In genomic region chr10:64159910-64160872, GRCh38 we compare ENCODE assay signal across 23 cellular contexts.
"Had no signal": no experiment of that assay in that cellular context is flagged by ENCODE, and none has a peak within 500 bp of the region (broad histone marks: within the 10 kb centered on the region; RNA-seq: fewer than 3 reads in every experiment).

No MANE protein-coding gene starts in this region.

- DNase-seq: activated B cell treated with CpG ODN at 0.5 μM for 24 hours; activated CD4-positive, alpha-beta T cell treated with anti-CD3 and anti-CD28 coated beads for 1 hour; activated CD4-positive, alpha-beta T cell treated with anti-CD3 and anti-CD28 coated beads, Interleukin-2, amount 10 ng/mL, durations not matched to agents 24 days and 14 days; activated CD4-positive, alpha-beta T cell treated with anti-CD3 and anti-CD28 coated beads, Interleukin-2, amount 50 U/mL, for 48 hours; activated CD8-positive, alpha-beta memory T cell treated with anti-CD3 and anti-CD28 coated beads, Interleukin-2, amount 10 ng/mL, durations not matched to agents 7 days and 5 days; activated effector memory CD4-positive, alpha-beta T cell treated with Interleukin-2 at 50 U/mL for 16 hours; activated naive CD4-positive, alpha-beta T cell; activated T-cell treated with anti-CD3 and anti-CD28 coated beads, Interleukin-2, amount 50 U/mL, for 24 hours; aorta; NCI-H1092; NCI-H1417; NCI-H1930; NCI-H2171; NCI-H226; NCI-H526; NCI-H774; NK-92 treated with Interleukin-12 subunit alpha and Interleukin-12 subunit beta, amount 100 ng/mL, for 24 hours; OCI-M1; SHP77 treated with DMSO at 0.1 percent for 48 hours had no signal

- ATAC-seq: activated CD8-positive, alpha-beta memory T cell treated with anti-CD3 and anti-CD28 coated beads, Interleukin-2, amount 10 ng/mL, durations not matched to agents 7 days and 5 days; Panc1 had no signal

- FAIRE-seq: bronchial epithelial cell had no signal

- H3K4me2 ChIP-seq: KMS-11 had no signal

- H3K27ac ChIP-seq: KMS-11, RWPE1 had no signal

- H3K9ac ChIP-seq: KMS-11 had no signal
